ENCODE assay signal across 1 cellular context in the genomic region with DNA sequence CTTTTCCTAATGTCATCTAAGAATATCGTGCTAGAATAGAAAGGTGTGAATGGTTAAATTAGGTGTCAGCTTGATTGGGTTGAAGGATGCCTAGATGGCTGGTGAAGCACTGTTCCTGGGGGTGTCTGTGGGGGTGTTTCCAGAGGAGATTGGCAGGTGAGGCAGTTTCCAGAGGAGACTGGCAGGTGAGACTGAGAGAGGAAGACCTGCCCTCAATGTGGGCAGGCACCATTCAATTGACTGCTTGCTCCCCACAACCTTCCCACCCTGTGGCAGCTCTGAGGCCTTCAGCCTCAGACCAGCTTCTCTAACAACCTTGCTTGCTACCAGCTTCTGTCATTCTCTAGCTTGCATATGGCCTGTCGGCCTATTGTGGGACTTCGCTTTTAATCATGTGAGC.
TF ChIP-seq lines count a peak whose summit lies in the region.

No MANE protein-coding gene starts in this region.

TF ChIP-seq in WTC11, 78 proteins besides CTCF, POLR2A, EP300 and RAD21:
- TF ChIP-seq JAZF1 (CRISPR knock-in tag; IDR thresholded peaks at IDR 0.05) (no peak), SOX15 (CRISPR knock-in tag; IDR thresholded peaks at IDR 0.05) (no peak)
- TF ChIP-seq, protein P1, sequence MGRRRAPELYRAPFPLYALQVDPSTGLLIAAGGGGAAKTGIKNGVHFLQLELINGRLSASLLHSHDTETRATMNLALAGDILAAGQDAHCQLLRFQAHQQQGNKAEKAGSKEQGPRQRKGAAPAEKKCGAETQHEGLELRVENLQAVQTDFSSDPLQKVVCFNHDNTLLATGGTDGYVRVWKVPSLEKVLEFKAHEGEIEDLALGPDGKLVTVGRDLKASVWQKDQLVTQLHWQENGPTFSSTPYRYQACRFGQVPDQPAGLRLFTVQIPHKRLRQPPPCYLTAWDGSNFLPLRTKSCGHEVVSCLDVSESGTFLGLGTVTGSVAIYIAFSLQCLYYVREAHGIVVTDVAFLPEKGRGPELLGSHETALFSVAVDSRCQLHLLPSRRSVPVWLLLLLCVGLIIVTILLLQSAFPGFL (CRISPR knock-in tag; IDR thresholded peaks at IDR 0.05; ENCODE audit: borderline replicate concordance), result no peak
